Comparison of ENCODE assay signal across 8 cellular contexts in genomic region chr19:38375098-38375493, GRCh38. TPM values are rescaled to one million over a fixed set of nuclear protein-coding genes. Genes with fewer than 3 reads are reported as not detected.
DNase-seq lines count a peak whose midpoint lies in the region; ATAC-seq, FAIRE-seq and TF ChIP-seq lines count a peak whose summit lies in the region.

No MANE protein-coding gene starts in this region.

- H3K9ac ChIP-seq in GM12878 (ENCODE audit: control insufficient read depth, insufficient read depth, low read length) = peak overlapping the region; percentile 89

- POLR2A ChIA-PET in GM12878 (lab: Charles Lee) = interaction anchor here (1.0 to 2.6 kb wide), 3 partner anchors 12 to 482 kb away, joined by 3 to 26 read pairs (median 3); partner anchors contain the start of genes CATSPERG and GGN

- peak; percentile 30 for ATAC-seq in GM12878
- no peak for ATAC-seq in HG02938 (IDR thresholded peaks at IDR 0.05; ENCODE audit: unreplicated experiment)

- intact Hi-C loops in GM12878 (cut with micrococcal nuclease; ENCODE audit: unreplicated experiment) = no loop called here

- TF ChIP-seq RAD21 in GM12878 (IDR thresholded peaks at IDR 0.05; ENCODE audit: insufficient read depth, low read depth, low read length) = no peak

- RAD21 ChIA-PET in GM12878 (lab: Charles Lee; ENCODE audit: unreplicated experiment) = interaction anchor here (1.2 to 4.8 kb wide), 2 partner anchors 13 to 28 kb away, joined by 5 to 46 read pairs; partner anchors contain the start of genes FAM98C and GGN

- H3K36me3 ChIP-seq in GM12878 (ENCODE audit: control insufficient read depth in 2 of 2, insufficient read depth in 2 of 2, low read length in 1 of 2) (peaks cover 2 to 10% of the 10 kb centered on the region in 2 experiments; a peak in 3 of 4 replicates), tibial nerve (peaks cover 0 to 41% (median 0%) of the 10 kb centered on the region in 3 donors)

- H3K4me1 ChIP-seq in GM12878 (ENCODE audit: control insufficient read depth, insufficient read depth, low read length) = peaks cover 14% of the 10 kb centered on the region
- peaks cover 0 to 25% (median 16%) of the 10 kb centered on the region in 4 donors for H3K4me1 ChIP-seq in tibial nerve

- BruUV-seq in GM12878 (replicated peaks; lab: Mats Ljungman, UMichigan) = no TSS peak

- peak; percentile 22 for DNase-seq in stimulated activated CD4-positive, alpha-beta T cell treated with anti-CD3 and anti-CD28 coated beads, Interleukin-4, amount 100 ng/mL, for 24 hours
- DNase-seq in stimulated activated CD4-positive, alpha-beta T cell treated with anti-CD3 and anti-CD28 coated beads, Interleukin-4, amount 100 ng/mL, for 4 hours = no peak
- DNase-seq in GM12878 (ENCODE audit: low read depth, low spot score) = no peak
- peak; percentile 81 for DNase-seq in left kidney (ENCODE audit: low read depth, low spot score)
- no peak for DNase-seq in tibial nerve (ENCODE audit: low spot score in 2 of 2)
- no peak for DNase-seq in middle frontal gyrus (ENCODE audit: extremely low spot score, low spot score)
- no peak for DNase-seq in D721Med (ENCODE audit: insufficient read length, low spot score)

- H3K4me3 ChIP-seq in GM12878 = peak overlapping the region; percentile 81
- H3K4me3 ChIP-seq in tibial nerve = peak overlapping the region; percentile 62 to 97 (median 78)

- no peaks in the 10 kb centered on the region for H4K20me1 ChIP-seq in GM12878 (ENCODE audit: control insufficient read depth, insufficient read depth)

- TF ChIP-seq CTCF in GM12878 (IDR thresholded peaks at IDR 0.05 in 2 of 3, conservative IDR thresholded peaks at IDR 0.05 in 1 of 3; ENCODE audit: control insufficient read depth in 2 of 3, extremely low read depth in 1 of 3, insufficient read depth in 1 of 3, low read depth in 3 of 3, low read length in 3 of 3) (no peak), tibial nerve (IDR thresholded peaks at IDR 0.05) (no peak), D721Med (IDR thresholded peaks at IDR 0.05; ENCODE audit: insufficient read depth, missing control alignments) (no peak)

- SMC1A ChIA-PET in GM12878 (lab: Charles Lee; ENCODE audit: uncharacterized antibody, unreplicated experiment) = interaction anchor here (1.0 to 1.7 kb wide), 4 partner anchors 130 to 273 kb away, joined by 4 to 6 read pairs (median 6); partner anchors contain the start of gene ACTN4

- H3K9me3 ChIP-seq in GM12878 (replicated peaks; ENCODE audit: control insufficient read depth, insufficient read depth, low read length) (no peaks in the 10 kb centered on the region), tibial nerve (no peaks in the 10 kb centered on the region)

- FAIRE-seq in GM12878 (lab: Jason Lieb, UNC) (no peak), D721Med (lab: Jason Lieb, UNC) (no peak)

- WGBS in GM12878 (ENCODE audit: insufficient coverage, insufficient replicate concordance, low lambda C conversion rate, missing lambda C conversion rate) = 2% methylated on average over 18 of the region's 18 CpGs
- WGBS in tibial nerve, 2 donors = 0 to 2% methylated on average over 18 of the region's 18 CpGs

- CTCF ChIA-PET in GM12878 (lab: Yijun Ruan, JAX) = interaction anchor here (0.6 to 2.8 kb wide), 4 partner anchors 15 to 129 kb away, joined by 3 to 25 read pairs (median 4); partner anchors contain the start of gene FAM98C

- H3K79me2 ChIP-seq in GM12878 (ENCODE audit: control insufficient read depth, insufficient read depth, low read length) = peaks cover 28% of the 10 kb centered on the region

- H3K4me2 ChIP-seq in GM12878 (ENCODE audit: control insufficient read depth, insufficient read depth) = peak overlapping the region; percentile 97

- TF ChIP-seq EP300 in GM12878 (IDR thresholded peaks at IDR 0.05; ENCODE audit: borderline replicate concordance in 1 of 2, control insufficient read depth in 1 of 2, low read depth in 2 of 2, low read length in 2 of 2) (no peak), tibial nerve (IDR thresholded peaks at IDR 0.05) (no peak)

- TF ChIP-seq POLR2A in GM12878 (IDR thresholded peaks at IDR 0.05; ENCODE audit: low read depth, low read length) (no peak), tibial nerve (IDR thresholded peaks at IDR 0.05) (no peak)

- in situ Hi-C loops in GM12878 (cut with MboI) = no loop called here

- no peaks in the 10 kb centered on the region for H3K27me3 ChIP-seq in GM12878 (replicated peaks in 1 of 2; ENCODE audit: control insufficient read depth in 2 of 2, insufficient read depth in 2 of 2, low read length in 1 of 2)
- no peaks in the 10 kb centered on the region for H3K27me3 ChIP-seq in tibial nerve

- H3K27ac ChIP-seq in GM12878 (ENCODE audit: control insufficient read depth, insufficient read depth) (peak overlapping the region; percentile 88), tibial nerve (peak overlapping the region; percentile 42 to 94 (median 88))

- H2AFZ ChIP-seq in GM12878 (ENCODE audit: control insufficient read depth, low read depth, low read length) = peak overlapping the region; percentile 96

RNA-seq across cellular contexts. Expression of gene PSMD8, which starts 0.7 kb away (rescaled TPM):
- total RNA-seq in GM12878 (2013; cell fraction: nucleolus; rRNA removed) = 69.3 and 72.2 TPM in 2 replicates
- total RNA-seq in GM12878 (2014; rRNA removed) (294 and 336 TPM in 2 replicates), GM12878 (2014; rRNA removed; fragmentation: Illumina TruSeq; extraction: Trizol) (164 and 180 TPM in 2 replicates), GM12878 (2021) (180 and 189 TPM in 2 replicates), tibial nerve (100 to 1,000 TPM; 124 to 192 (median 174) TPM)
- polyA plus RNA-seq in GM12878 (2011; ENCODE audit: low read depth) = 83.0 TPM
- polyA plus RNA-seq in GM12878 (2011; rRNA removed) (235 and 409 TPM in 2 replicates), GM12878 (2014; fragmentation: Illumina TruSeq; extraction: Trizol) (184 and 210 TPM in 2 replicates), GM12878 (2014; fragmentation: Nextera tagmentation; extraction: Ambion mirVana) (10 to 100 TPM; 81.2 to 99.0 TPM), GM12878 (2014; rRNA removed) (329 and 346 TPM in 2 replicates), GM12878 (2016; fragmentation: Nextera tagmentation; extraction: Ambion mirVana) (100 to 1,000 TPM; 327 to 341 TPM)
- 430 and 613 TPM in 2 replicates for polyA plus RNA-seq in GM12878 (2011; cell fraction: cytosol; rRNA removed)
- 204 and 265 TPM in 2 replicates for polyA plus RNA-seq in GM12878 (2011; cell fraction: nucleus; rRNA removed)
- polyA plus RNA-seq in GM12878 (2012) = 160 and 165 TPM in 2 replicates
- polyA minus RNA-seq in GM12878 (2011; rRNA and poly(A)+ RNA removed) = 244 and 321 TPM in 2 replicates
- 59.7 and 83.7 TPM in 2 replicates for polyA minus RNA-seq in GM12878 (2011; cell fraction: cytosol; rRNA and poly(A)+ RNA removed)
- 42.4 and 72.0 TPM in 2 replicates for polyA minus RNA-seq in GM12878 (2011; cell fraction: nucleus; rRNA and poly(A)+ RNA removed)

RNA-seq across cellular contexts. Expression of gene GGN, which starts 12.7 kb away (rescaled TPM):
- total RNA-seq in GM12878 (2013; cell fraction: nucleolus; rRNA removed) = not detected in 2 replicates
- total RNA-seq in GM12878 (2014; rRNA removed) (not detected in 2 replicates), GM12878 (2014; rRNA removed; fragmentation: Illumina TruSeq; extraction: Trizol) (not detected in 2 replicates), GM12878 (2021) (not detected in 2 replicates), tibial nerve (not detected)
- not detected for polyA plus RNA-seq in GM12878 (2011; ENCODE audit: low read depth)
- polyA plus RNA-seq in GM12878 (2011; rRNA removed) (not detected in 2 replicates), GM12878 (2014; fragmentation: Illumina TruSeq; extraction: Trizol) (not detected in 2 replicates), GM12878 (2014; fragmentation: Nextera tagmentation; extraction: Ambion mirVana) (not detected), GM12878 (2014; rRNA removed) (not detected in 2 replicates), GM12878 (2016; fragmentation: Nextera tagmentation; extraction: Ambion mirVana) (not detected)
- polyA plus RNA-seq in GM12878 (2011; cell fraction: cytosol; rRNA removed) = not detected in 2 replicates
- not detected in 2 replicates for polyA plus RNA-seq in GM12878 (2011; cell fraction: nucleus; rRNA removed)
- 0.25 and 0.37 TPM in 2 replicates for polyA plus RNA-seq in GM12878 (2012)
- not detected in 2 replicates for polyA minus RNA-seq in GM12878 (2011; rRNA and poly(A)+ RNA removed)
- polyA minus RNA-seq in GM12878 (2011; cell fraction: cytosol; rRNA and poly(A)+ RNA removed) = not detected in 2 replicates
- polyA minus RNA-seq in GM12878 (2011; cell fraction: nucleus; rRNA and poly(A)+ RNA removed) = not detected in 2 replicates

RNA-seq across cellular contexts. Expression of gene SPRED3, which starts 13.4 kb away (rescaled TPM):
- total RNA-seq in GM12878 (2013; cell fraction: nucleolus; rRNA removed) = 2.1 and 4.2 TPM in 2 replicates
- total RNA-seq in GM12878 (2014; rRNA removed) = 0.05 TPM in 1 of 2 replicates, not detected in the other
- 0.23 and 0.27 TPM in 2 replicates for total RNA-seq in GM12878 (2014; rRNA removed; fragmentation: Illumina TruSeq; extraction: Trizol)
- total RNA-seq in GM12878 (2021) = 1.2 and 1.5 TPM in 2 replicates
- polyA plus RNA-seq in GM12878 (2011; ENCODE audit: low read depth) = 0.04 TPM
- polyA plus RNA-seq in GM12878 (2011; rRNA removed) = 0.61 and 0.79 TPM in 2 replicates
- polyA plus RNA-seq in GM12878 (2011; cell fraction: cytosol; rRNA removed) = 0.18 and 0.40 TPM in 2 replicates
- 4.8 and 6.4 TPM in 2 replicates for polyA plus RNA-seq in GM12878 (2011; cell fraction: nucleus; rRNA removed)
- polyA plus RNA-seq in GM12878 (2012) = 0.91 and 2.4 TPM in 2 replicates
- polyA plus RNA-seq in GM12878 (2014; fragmentation: Illumina TruSeq; extraction: Trizol) = 0.11 and 0.24 TPM in 2 replicates
- polyA plus RNA-seq in GM12878 (2014; fragmentation: Nextera tagmentation; extraction: Ambion mirVana) = under 1 TPM; 0.09 to 0.32 TPM
- polyA plus RNA-seq in GM12878 (2014; rRNA removed) = 0.31 and 0.88 TPM in 2 replicates
- under 1 TPM in 1 of 2 experiments, not detected in 1; 0.47 TPM for polyA plus RNA-seq in GM12878 (2016; fragmentation: Nextera tagmentation; extraction: Ambion mirVana)
- 0.52 and 0.73 TPM in 2 replicates for polyA minus RNA-seq in GM12878 (2011; rRNA and poly(A)+ RNA removed)
- polyA minus RNA-seq in GM12878 (2011; cell fraction: cytosol; rRNA and poly(A)+ RNA removed) = not detected in 2 replicates
- polyA minus RNA-seq in GM12878 (2011; cell fraction: nucleus; rRNA and poly(A)+ RNA removed) = 1.1 and 2.0 TPM in 2 replicates
- total RNA-seq in tibial nerve = under 1 TPM in 3 of 4 donors, not detected in 1; under 0.01 to 0.60 (median 0.21) TPM

RNA-seq across cellular contexts. Expression of gene FAM98C, which starts 27.8 kb away (rescaled TPM):
- total RNA-seq in GM12878 (2013; cell fraction: nucleolus; rRNA removed) = 25.4 and 31.4 TPM in 2 replicates
- total RNA-seq in GM12878 (2014; rRNA removed) (9.8 and 10.2 TPM in 2 replicates), GM12878 (2014; rRNA removed; fragmentation: Illumina TruSeq; extraction: Trizol) (6.8 and 7.0 TPM in 2 replicates), GM12878 (2021) (11.2 and 14.2 TPM in 2 replicates), tibial nerve (10 to 100 TPM; 24.9 to 69.0 (median 50.3) TPM)
- 5.0 TPM for polyA plus RNA-seq in GM12878 (2011; ENCODE audit: low read depth)
- polyA plus RNA-seq in GM12878 (2011; rRNA removed) (4.5 and 8.8 TPM in 2 replicates), GM12878 (2014; fragmentation: Illumina TruSeq; extraction: Trizol) (1.7 and 3.5 TPM in 2 replicates), GM12878 (2014; fragmentation: Nextera tagmentation; extraction: Ambion mirVana) (1 to 10 TPM; 1.4 to 2.3 TPM), GM12878 (2014; rRNA removed) (17.1 and 23.5 TPM in 2 replicates), GM12878 (2016; fragmentation: Nextera tagmentation; extraction: Ambion mirVana) (10 to 100 TPM; 13.5 to 17.2 TPM)
- 13.9 and 19.4 TPM in 2 replicates for polyA plus RNA-seq in GM12878 (2011; cell fraction: cytosol; rRNA removed)
- 33.4 and 38.9 TPM in 2 replicates for polyA plus RNA-seq in GM12878 (2011; cell fraction: nucleus; rRNA removed)
- polyA plus RNA-seq in GM12878 (2012) = 14.4 and 15.0 TPM in 2 replicates
- polyA minus RNA-seq in GM12878 (2011; rRNA and poly(A)+ RNA removed) = 4.2 and 10.1 TPM in 2 replicates
- polyA minus RNA-seq in GM12878 (2011; cell fraction: cytosol; rRNA and poly(A)+ RNA removed) = 7.9 and 8.8 TPM in 2 replicates
- polyA minus RNA-seq in GM12878 (2011; cell fraction: nucleus; rRNA and poly(A)+ RNA removed) = 6.8 and 10.3 TPM in 2 replicates

RNA-seq across cellular contexts. Expression of gene CATSPERG, which starts 39.5 kb away (rescaled TPM):
- 14.5 and 16.4 TPM in 2 replicates for total RNA-seq in GM12878 (2013; cell fraction: nucleolus; rRNA removed)
- total RNA-seq in GM12878 (2014; rRNA removed) (0.56 and 0.65 TPM in 2 replicates), GM12878 (2014; rRNA removed; fragmentation: Illumina TruSeq; extraction: Trizol) (0.76 and 1.2 TPM in 2 replicates), GM12878 (2021) (1.2 and 1.7 TPM in 2 replicates), tibial nerve (10 to 100 TPM in 1 of 4 donors, 1 to 10 TPM in 3; 3.3 to 10.2 (median 6.2) TPM)
- 0.66 TPM for polyA plus RNA-seq in GM12878 (2011; ENCODE audit: low read depth)
- polyA plus RNA-seq in GM12878 (2011; rRNA removed) (0.61 and 1.1 TPM in 2 replicates), GM12878 (2014; fragmentation: Illumina TruSeq; extraction: Trizol) (0.15 and 0.98 TPM in 2 replicates), GM12878 (2014; fragmentation: Nextera tagmentation; extraction: Ambion mirVana) (under 1 TPM; 0.11 to 0.15 TPM), GM12878 (2014; rRNA removed) (0.70 and 0.75 TPM in 2 replicates), GM12878 (2016; fragmentation: Nextera tagmentation; extraction: Ambion mirVana) (1 to 10 TPM in 1 of 2 experiments, under 1 TPM in 1; 0.15 to 1.3 TPM)
- polyA plus RNA-seq in GM12878 (2011; cell fraction: cytosol; rRNA removed) = 0.57 and 0.99 TPM in 2 replicates
- 2.2 and 3.3 TPM in 2 replicates for polyA plus RNA-seq in GM12878 (2011; cell fraction: nucleus; rRNA removed)
- polyA plus RNA-seq in GM12878 (2012) = 0.77 and 0.96 TPM in 2 replicates
- 4.1 and 5.6 TPM in 2 replicates for polyA minus RNA-seq in GM12878 (2011; rRNA and poly(A)+ RNA removed)
- polyA minus RNA-seq in GM12878 (2011; cell fraction: cytosol; rRNA and poly(A)+ RNA removed) = 0.73 TPM in 1 of 2 replicates, not detected in the other
- polyA minus RNA-seq in GM12878 (2011; cell fraction: nucleus; rRNA and poly(A)+ RNA removed) = 3.9 and 7.2 TPM in 2 replicates

Comparison
In these comparisons a context has a peak if more than half of its experiments do, and no peak if none do; other contexts are left out.
1. DNase-seq: peak in stimulated activated CD4-positive, alpha-beta T cell treated with anti-CD3 and anti-CD28 coated beads, Interleukin-4, amount 100 ng/mL, for 24 hours (single experiment) and left kidney (single experiment); none in stimulated activated CD4-positive, alpha-beta T cell treated with anti-CD3 and anti-CD28 coated beads, Interleukin-4, amount 100 ng/mL, for 4 hours (0 of 2), GM12878 (single experiment), tibial nerve (0 of 2), middle frontal gyrus (single experiment) and D721Med (single experiment).